In the genomic region with DNA sequence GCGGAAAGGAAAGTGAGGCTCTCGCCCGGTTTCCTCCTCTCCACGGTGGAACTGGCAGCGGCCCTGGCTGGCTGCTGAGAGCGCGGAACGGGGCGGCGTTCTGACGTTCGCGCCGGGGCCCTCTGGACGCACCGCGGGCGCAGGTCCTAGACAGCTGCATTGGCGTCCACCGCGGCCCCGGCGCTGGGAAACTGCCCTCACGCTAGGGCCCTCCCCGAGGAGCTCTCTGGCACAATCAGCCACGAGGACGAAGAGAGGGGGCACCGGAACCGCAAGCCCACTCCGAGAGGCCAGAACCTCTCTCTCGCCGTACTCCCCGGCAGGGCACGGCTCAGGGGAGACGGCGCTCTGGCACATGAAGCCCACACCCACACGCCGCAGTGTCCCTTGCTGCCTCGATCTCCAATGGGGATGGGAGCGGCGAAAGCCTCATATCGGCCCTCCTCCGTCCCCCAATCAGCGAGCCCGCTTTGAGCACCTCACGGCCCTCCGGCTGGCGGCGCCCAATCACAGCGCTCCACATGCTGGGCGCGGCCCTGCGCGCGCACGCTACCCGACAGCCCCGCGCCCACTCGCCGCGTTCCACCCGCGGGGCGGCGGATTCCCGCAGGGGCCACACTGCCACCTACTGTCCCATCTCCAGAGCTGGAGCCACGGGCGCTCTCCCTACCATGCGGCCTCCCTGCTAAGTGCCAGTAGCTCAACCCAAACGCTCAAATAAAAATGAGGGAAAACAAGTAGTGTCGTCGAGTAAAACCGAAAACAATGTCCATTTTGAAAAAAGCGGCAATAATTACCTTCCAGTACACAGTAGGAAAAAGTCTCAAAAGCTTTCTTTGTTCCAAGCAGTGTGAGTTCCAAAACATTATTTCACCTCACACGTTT, we compare ENCODE assay signal across 8 cellular contexts. TPM values are rescaled to one million over a fixed set of nuclear protein-coding genes. Genes with fewer than 3 reads are reported as not detected.
DNase-seq lines count a peak whose midpoint lies in the region; ATAC-seq and TF ChIP-seq lines count a peak whose summit lies in the region.

No MANE protein-coding gene starts in this region.

- peak overlapping the region; percentile 98 for H3K4ac ChIP-seq in trophoblast cell (ENCODE audit: low read depth, low read length)

- H4K12ac ChIP-seq in trophoblast cell (ENCODE audit: low read depth, low read length): peak overlapping the region; percentile 99

- no CpG with 5 or more reads among the region's 76 CpGs for whole genome bisulfite sequencing in trophoblast cell (ENCODE audit: extremely low coverage, insufficient coverage, insufficient read length)
- 1 to 15% methylated on average over 4 to 66 of the region's 76 CpGs for WGBS in transverse colon (ENCODE audit: low coverage in 1 of 2), 2 donors

- peak overlapping the region; percentile 100 for H4K8ac ChIP-seq in trophoblast cell (ENCODE audit: low read depth, low read length)

- H3K14ac ChIP-seq in trophoblast cell (ENCODE audit: low read length): peak overlapping the region; percentile 99

- H3K36me3 ChIP-seq in SU-DHL-6 (ENCODE audit: low read length) (peaks cover 12% of the 10 kb centered on the region), adipocyte (ENCODE audit: control insufficient read depth, insufficient read depth, low read length, severe bottlenecking) (peaks cover 31% of the 10 kb centered on the region), trophoblast cell (ENCODE audit: control insufficient read depth in 1 of 2, insufficient read depth in 2 of 2, low read length in 2 of 2) (peaks cover 12 to 13% of the 10 kb centered on the region in 2 experiments), transverse colon (peaks cover 0 to 13% (median 2%) of the 10 kb centered on the region in 4 donors)

- peak overlapping the region; percentile 97 for H3K9ac ChIP-seq in SU-DHL-6 (ENCODE audit: low read length)
- peak overlapping the region; percentile 99 for H3K9ac ChIP-seq in adipocyte (ENCODE audit: low read length)
- H3K9ac ChIP-seq in trophoblast cell (ENCODE audit: low read length): peak overlapping the region; percentile 91

- no peak for TF ChIP-seq EP300 in transverse colon (IDR thresholded peaks at IDR 0.05; ENCODE audit: low read depth)

- H3K23ac ChIP-seq in trophoblast cell (ENCODE audit: low read length): no peak overlapping the region

- peak overlapping the region; percentile 99 for H2BK5ac ChIP-seq in trophoblast cell (ENCODE audit: low read depth, low read length, poor library complexity)

- H3K4me2 ChIP-seq in SU-DHL-6 (ENCODE audit: low read depth, low read length, poor library complexity, severe bottlenecking): peak overlapping the region; percentile 100
- H3K4me2 ChIP-seq in trophoblast cell (ENCODE audit: low read length): peak overlapping the region; percentile 76

- no peaks in the 10 kb centered on the region for H4K20me1 ChIP-seq in SU-DHL-6 (ENCODE audit: low read depth, low read length)

- peak overlapping the region; percentile 98 for H2AK5ac ChIP-seq in trophoblast cell (ENCODE audit: low read length)

- no peaks in the 10 kb centered on the region for H3K9me2 ChIP-seq in SU-DHL-6 (replicated peaks; ENCODE audit: insufficient read depth, low read length)

- ATAC-seq in HG02763 (IDR thresholded peaks at IDR 0.05; ENCODE audit: unreplicated experiment): peak; percentile 89

- peak overlapping the region; percentile 79 for H2BK12ac ChIP-seq in trophoblast cell (ENCODE audit: low read length)

- peak; percentile 96 for TF ChIP-seq POLR2A in transverse colon (IDR thresholded peaks at IDR 0.05)

- H3K9me3 ChIP-seq in SU-DHL-6 (ENCODE audit: insufficient read depth, low read length): no peaks in the 10 kb centered on the region
- H3K9me3 ChIP-seq in adipocyte (ENCODE audit: control insufficient read depth, low read length): no peaks in the 10 kb centered on the region
- no peaks in the 10 kb centered on the region for H3K9me3 ChIP-seq in trophoblast cell (ENCODE audit: insufficient read depth, low read depth, low read length)
- no peaks in the 10 kb centered on the region for H3K9me3 ChIP-seq in transverse colon

- H3K18ac ChIP-seq in trophoblast cell (ENCODE audit: low read length): peak overlapping the region; percentile 99

- H2AFZ ChIP-seq in SU-DHL-6 (ENCODE audit: low read depth, low read length, severe bottlenecking) (peak overlapping the region; percentile 24), trophoblast cell (ENCODE audit: insufficient read depth, low read length, poor library complexity) (peak overlapping the region; percentile 69)

- DNase-seq in NCI-H128 (lab: John Stamatoyannopoulos, UW; ENCODE audit: unreplicated experiment) (peak; percentile 86), adipocyte (ENCODE audit: low read depth) (peak; percentile 99), cardiac septum (ENCODE audit: low spot score) (peak; percentile 99), trophoblast cell (peak; percentile 98 to 99), transverse colon (peak; percentile 98)

- TF ChIP-seq CTCF in GM12875 (IDR thresholded peaks at IDR 0.05; ENCODE audit: borderline replicate concordance, insufficient read depth, low read depth, low read length) (peak; percentile 91), SU-DHL-6 (IDR thresholded peaks at IDR 0.05; ENCODE audit: insufficient read depth, low read length, poor library complexity, severe bottlenecking) (peak; percentile 66), transverse colon (IDR thresholded peaks at IDR 0.05) (peak; percentile 74 to 94 (median 83))

- no peaks in the 10 kb centered on the region for H3K27me3 ChIP-seq in SU-DHL-6 (ENCODE audit: low read length)
- H3K27me3 ChIP-seq in adipocyte (replicated peaks; ENCODE audit: control insufficient read depth, insufficient read depth, low read length): no peaks in the 10 kb centered on the region
- H3K27me3 ChIP-seq in trophoblast cell (ENCODE audit: insufficient read depth, low read length): no peaks in the 10 kb centered on the region
- H3K27me3 ChIP-seq in transverse colon: no peaks in the 10 kb centered on the region

- H3K79me1 ChIP-seq in trophoblast cell (ENCODE audit: low read length): peaks cover 6% of the 10 kb centered on the region

- peaks cover 71% of the 10 kb centered on the region for H3F3A ChIP-seq in SU-DHL-6 (ENCODE audit: insufficient read depth)

- peaks cover 53% of the 10 kb centered on the region for H3K79me2 ChIP-seq in SU-DHL-6 (ENCODE audit: insufficient read depth, low read length)
- H3K79me2 ChIP-seq in trophoblast cell (ENCODE audit: control insufficient read depth, insufficient read depth, low read length, poor library complexity): peaks cover 4% of the 10 kb centered on the region

- H3K4me1 ChIP-seq in adipocyte (ENCODE audit: control insufficient read depth, insufficient read depth, low read length): peaks cover 27% of the 10 kb centered on the region
- peaks cover 0 to 4% of the 10 kb centered on the region in 2 experiments for H3K4me1 ChIP-seq in trophoblast cell (ENCODE audit: control insufficient read depth in 1 of 2, insufficient read depth in 2 of 2, low read length in 2 of 2)
- peaks cover 0 to 21% (median 6%) of the 10 kb centered on the region in 4 donors for H3K4me1 ChIP-seq in transverse colon

- H3K4me3 ChIP-seq in GM12875 (ENCODE audit: low read depth, low read length) (peak overlapping the region; percentile 78), SU-DHL-6 (ENCODE audit: insufficient read depth, low read length, poor library complexity, severe bottlenecking) (peak overlapping the region; percentile 86), adipocyte (ENCODE audit: low read length) (peak overlapping the region; percentile 92), trophoblast cell (ENCODE audit: low read depth, low read length) (peak overlapping the region; percentile 85), transverse colon (peak overlapping the region; percentile 65 to 93 (median 68))

- H3K27ac ChIP-seq in SU-DHL-6 (ENCODE audit: low read depth, low read length) (peak overlapping the region; percentile 97), trophoblast cell (ENCODE audit: low read depth, low read length) (peak overlapping the region; percentile 94), transverse colon (peak overlapping the region; percentile 96 to 98 (median 98))

- H4K91ac ChIP-seq in trophoblast cell (ENCODE audit: low read depth, low read length): peak overlapping the region; percentile 98

- in situ Hi-C loops in transverse colon (cut with MboI; ENCODE audit: low pct_ligation_motif_present in 1 of 4, low pct_unique_long_range_greater_than_20kb in 1 of 4, low sequenced_read_pairs in 3 of 4): loop anchor here in 3 of 4 donors (10.0 to 25.0 kb wide), 3 partner anchors 163 to 523 kb away; no protein-coding TSS in a partner anchor

- peak overlapping the region; percentile 99 for H2BK120ac ChIP-seq in trophoblast cell (ENCODE audit: insufficient read depth, low read length, poor library complexity)

- intact Hi-C loops in cardiac septum (cut with DNase I) (loop anchor here (1.0 to 5.0 kb wide), 4 partner anchors 173 to 525 kb away; no protein-coding TSS in a partner anchor), transverse colon (cut with DNase I; ENCODE audit: low total_unique reads) (loop anchor here (5.0 kb wide), 1 partner anchor 526 kb away; no protein-coding TSS in a partner anchor)

RNA-seq across cellular contexts. Expression of a gene that starts 11.8 kb away (rescaled TPM):
- total RNA-seq in cardiac septum (60.4 TPM), transverse colon (10 to 100 TPM; 14.3 to 34.7 (median 27.9) TPM)
- polyA plus RNA-seq in trophoblast cell (2013): 43.2 and 43.5 TPM in 2 replicates

RNA-seq across cellular contexts. Expression of a gene that starts 12.0 kb away (rescaled TPM):
- total RNA-seq in cardiac septum (17.3 TPM), transverse colon (1 to 10 TPM; 1.5 to 9.5 (median 2.9) TPM)
- polyA plus RNA-seq in trophoblast cell (2013): 5.7 and 6.1 TPM in 2 replicates

Comparison
In these comparisons a context has a peak if more than half of its experiments do, and no peak if none do; other contexts are left out.
1. Peak in every context shown above with its lines: DNase-seq, ATAC-seq, H3K4me3 ChIP-seq and H3K27ac ChIP-seq.